ENCODE assay signal across 8 cellular contexts in the genomic region with DNA sequence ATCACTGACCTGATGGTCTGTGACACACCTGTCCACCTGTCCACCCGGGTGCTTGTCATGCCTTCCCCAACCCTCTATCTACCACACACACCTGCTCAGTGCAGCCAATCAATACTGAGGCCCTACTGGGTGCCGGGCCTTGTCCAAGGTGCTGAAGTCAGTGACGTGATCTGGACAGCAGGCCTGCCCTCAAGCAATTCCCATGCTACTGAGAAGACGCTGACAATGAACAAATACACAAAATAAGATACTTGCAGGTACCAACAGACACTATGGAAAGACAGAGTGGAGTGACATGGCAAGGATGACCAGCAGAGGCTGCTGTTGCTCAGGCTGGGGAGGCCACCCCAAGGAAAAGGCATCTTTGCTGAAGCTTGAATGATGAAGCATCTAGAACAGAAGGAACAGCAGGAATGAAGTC. TPM values are rescaled to one million over a fixed set of nuclear protein-coding genes. Genes with fewer than 3 reads are reported as not detected.
DNase-seq lines count a peak whose midpoint lies in the region; ATAC-seq and TF ChIP-seq lines count a peak whose summit lies in the region.

No MANE protein-coding gene starts in this region.

- H3K27me3 ChIP-seq in adipocyte (replicated peaks; ENCODE audit: control insufficient read depth, insufficient read depth, low read length): no peaks in the 10 kb centered on the region

- ATAC-seq in GM19455 (IDR thresholded peaks at IDR 0.05; ENCODE audit: unreplicated experiment) (no peak), HG02885 (IDR thresholded peaks at IDR 0.05; ENCODE audit: poor library complexity, unreplicated experiment) (no peak)
- no peak for ATAC-seq in stimulated activated naive CD8-positive, alpha-beta T cell treated with anti-CD3 and anti-CD28 coated beads, Interleukin-15, Interleukin-2, amounts not matched to agents 100 U/mL and 50 U/mL, for 24 hours

- DNase-seq in DMS114 treated with DMSO at 0.1 percent for 48 hours (lab: John Stamatoyannopoulos, UW; ENCODE audit: unreplicated experiment): peak; percentile 21
- DNase-seq in HFFc6: peak; percentile 46
- DNase-seq in adipocyte (ENCODE audit: low read depth): peak; percentile 43
- peak; percentile 49 for DNase-seq in kidney tubule cell (ENCODE audit: low spot score)
- DNase-seq in ACHN: no peak
- DNase-seq in stimulated activated naive CD8-positive, alpha-beta T cell treated with anti-CD3 and anti-CD28 coated beads, Interleukin-15, Interleukin-2, amounts not matched to agents 100 U/mL and 50 U/mL, for 24 hours: no peak

- peaks cover 8% of the 10 kb centered on the region for H3K4me1 ChIP-seq in adipocyte (ENCODE audit: control insufficient read depth, insufficient read depth, low read length)

- peaks cover 90% of the 10 kb centered on the region for H3K36me3 ChIP-seq in adipocyte (ENCODE audit: control insufficient read depth, insufficient read depth, low read length, severe bottlenecking)

- no peaks in the 10 kb centered on the region for H3K9me3 Mint-ChIP-seq in HFFc6

- H3K4me3 Mint-ChIP-seq in HFFc6: no peak overlapping the region

- in situ Hi-C loops in ACHN (cut with HindIII; ENCODE audit: low pct_ligation_motif_present, low pct_unique_long_range_greater_than_20kb, low sequenced_read_pairs): no loop called here

- TF ChIP-seq CTCF in HFFc6 (IDR thresholded peaks at IDR 0.05): peak; percentile 83

- H3K4me3 ChIP-seq in adipocyte (ENCODE audit: low read length): no peak overlapping the region

- H3K27me3 Mint-ChIP-seq in HFFc6 (ENCODE audit: insufficient read depth): peaks cover 1% of the 10 kb centered on the region

- H3K36me3 Mint-ChIP-seq in HFFc6 (ENCODE audit: low read depth): no peaks in the 10 kb centered on the region

- no peak overlapping the region for H3K9ac ChIP-seq in adipocyte (ENCODE audit: low read length)

- H3K9me3 ChIP-seq in adipocyte (ENCODE audit: control insufficient read depth, low read length): no peaks in the 10 kb centered on the region

- peaks cover 8% of the 10 kb centered on the region for H3K4me1 Mint-ChIP-seq in HFFc6 (ENCODE audit: low read depth)

- no peak overlapping the region for H3K27ac Mint-ChIP-seq in HFFc6

RNA-seq across cellular contexts. Expression of gene PLAAT3, which starts 21.2 kb away (rescaled TPM):
- total RNA-seq in HFFc6 (2021; fragmentation: NEBNext Ultra II Directional; extraction: Animal tissue kit (Norgen Biotek cat#: 25700)): 10 to 100 TPM in 1 of 6 experiments, 1 to 10 TPM in 5; 8.0 to 11.2 (median 8.6) TPM

RNA-seq across cellular contexts. Expression of gene PLAAT2, which starts 29.8 kb away (rescaled TPM):
- not detected for total RNA-seq in HFFc6 (2021; fragmentation: NEBNext Ultra II Directional; extraction: Animal tissue kit (Norgen Biotek cat#: 25700))

RNA-seq across cellular contexts. Expression of gene PLAAT4, which starts 56.4 kb away (rescaled TPM):
- total RNA-seq in HFFc6 (2021; fragmentation: NEBNext Ultra II Directional; extraction: Animal tissue kit (Norgen Biotek cat#: 25700)): 1 to 10 TPM in 1 of 6 experiments, under 1 TPM in 4, not detected in 1; 0.43 to 1.9 (median 0.82) TPM

Comparison
In these comparisons a context has a peak if more than half of its experiments do, and no peak if none do; other contexts are left out.
1. DNase-seq: peak in DMS114 treated with DMSO at 0.1 percent for 48 hours (single experiment), HFFc6 (single experiment), adipocyte (single experiment) and kidney tubule cell (single experiment); none in ACHN (single experiment) and stimulated activated naive CD8-positive, alpha-beta T cell treated with anti-CD3 and anti-CD28 coated beads, Interleukin-15, Interleukin-2, amounts not matched to agents 100 U/mL and 50 U/mL, for 24 hours (single experiment).